Comparison of ENCODE assay signal across 21 cellular contexts in genomic region chr15:62121273-62122015, GRCh38. TPM values are rescaled to one million over a fixed set of nuclear protein-coding genes. Genes with fewer than 3 reads are reported as not detected.
DNase-seq lines count a peak whose midpoint lies in the region; ATAC-seq and TF ChIP-seq lines count a peak whose summit lies in the region.
"Had no signal": no experiment of that assay in that cellular context is flagged by ENCODE, and none has a peak within 500 bp of the region (broad histone marks: within the 10 kb centered on the region; RNA-seq: fewer than 3 reads in every experiment).

No MANE protein-coding gene starts in this region.

- H3K27me3 Mint-ChIP-seq in activated CD8-positive, alpha-beta T cell treated with anti-CD3 and anti-CD28 coated beads for 36 hours: no peaks in the 10 kb centered on the region
- H3K27me3 Mint-ChIP-seq in activated CD8-positive, alpha-beta T cell treated with anti-CD3 and anti-CD28 coated beads, Interleukin-2, amount 10 ng/mL, durations not matched to agents 7 days and 5 days (ENCODE audit: low read depth): no peaks in the 10 kb centered on the region
- H3K27me3 Mint-ChIP-seq in Calu3 (ENCODE audit: unreplicated experiment) (no peaks in the 10 kb centered on the region), progenitor cell of endocrine pancreas (no peaks in the 10 kb centered on the region)
- H3K27me3 Mint-ChIP-seq in activated T-helper 17 cell treated with anti-CD3 and anti-CD28 coated beads, Interleukin-2, amount 50 U/mL, for 72 hours: no peaks in the 10 kb centered on the region
- H3K27me3 Mint-ChIP-seq: type B pancreatic cell had no signal

- DNase-seq in activated CD8-positive, alpha-beta T cell treated with anti-CD3 and anti-CD28 coated beads for 36 hours: peak; percentile 28
- no peak for DNase-seq in activated CD8-positive, alpha-beta T cell treated with anti-CD3 and anti-CD28 coated beads, Interleukin-2, amount 10 ng/mL, durations not matched to agents 7 days and 5 days
- DNase-seq in Calu3 (no peak), progenitor cell of endocrine pancreas (ENCODE audit: low spot score, unreplicated experiment) (no peak), NCI-H510A (lab: John Stamatoyannopoulos, UW) (no peak), inferior parietal cortex (ENCODE audit: extremely low spot score) (no peak)
- DNase-seq: activated CD4-positive, alpha-beta T cell treated with anti-CD3 and anti-CD28 coated beads, Interleukin-2, amount 50 U/mL, for 48 hours; activated naive CD4-positive, alpha-beta T cell treated with anti-CD3 and anti-CD28 coated beads, Interleukin-2, amount 50 U/mL, for 16 hours; Caco-2; glutamatergic neuron; kidney glomerular epithelial cell; NCI-H1694 treated with DMSO at 0.1 percent for 48 hours; NCI-H748 treated with DMSO at 0.1 percent for 48 hours; T-helper 9 cell had no signal

- CTCF ChIA-PET in activated CD8-positive, alpha-beta T cell treated with anti-CD3 and anti-CD28 coated beads for 36 hours (lab: Charles Lee): no interaction called here
- CTCF ChIA-PET in activated CD8-positive, alpha-beta T cell treated with anti-CD3 and anti-CD28 coated beads, Interleukin-2, amount 10 ng/mL, durations not matched to agents 7 days and 5 days (lab: Charles Lee): no interaction called here
- CTCF ChIA-PET in Calu3 (lab: Charles Lee): no interaction called here

- no peak overlapping the region for H3K4me3 Mint-ChIP-seq in activated CD8-positive, alpha-beta T cell treated with anti-CD3 and anti-CD28 coated beads for 36 hours
- no peak overlapping the region for H3K4me3 Mint-ChIP-seq in activated CD8-positive, alpha-beta T cell treated with anti-CD3 and anti-CD28 coated beads, Interleukin-2, amount 10 ng/mL, durations not matched to agents 7 days and 5 days
- H3K4me3 Mint-ChIP-seq in Calu3 (ENCODE audit: low read depth, unreplicated experiment) (no peak overlapping the region), progenitor cell of endocrine pancreas (ENCODE audit: low read depth) (no peak overlapping the region)
- peak overlapping the region; percentile 93 for H3K4me3 Mint-ChIP-seq in activated T-helper 17 cell treated with anti-CD3 and anti-CD28 coated beads, Interleukin-2, amount 50 U/mL, for 72 hours
- H3K4me3 Mint-ChIP-seq: type B pancreatic cell had no signal

- POLR2A ChIA-PET in activated CD8-positive, alpha-beta T cell treated with anti-CD3 and anti-CD28 coated beads for 36 hours (lab: Charles Lee): interaction anchor here (0.6 kb wide), 1 partner anchor 10 kb away, joined by 3 read pairs; no protein-coding TSS in a partner anchor
- POLR2A ChIA-PET in activated CD8-positive, alpha-beta T cell treated with anti-CD3 and anti-CD28 coated beads, Interleukin-2, amount 10 ng/mL, durations not matched to agents 7 days and 5 days (lab: Charles Lee): no interaction called here

- H3K9me3 Mint-ChIP-seq in activated CD8-positive, alpha-beta T cell treated with anti-CD3 and anti-CD28 coated beads for 36 hours: peaks cover 2% of the 10 kb centered on the region
- no peaks in the 10 kb centered on the region for H3K9me3 Mint-ChIP-seq in activated CD8-positive, alpha-beta T cell treated with anti-CD3 and anti-CD28 coated beads, Interleukin-2, amount 10 ng/mL, durations not matched to agents 7 days and 5 days (ENCODE audit: insufficient read depth)
- H3K9me3 Mint-ChIP-seq in Calu3 (ENCODE audit: low read depth, unreplicated experiment): peaks cover 2% of the 10 kb centered on the region
- H3K9me3 Mint-ChIP-seq in activated T-helper 17 cell treated with anti-CD3 and anti-CD28 coated beads, Interleukin-2, amount 50 U/mL, for 72 hours: peaks cover 3% of the 10 kb centered on the region
- H3K9me3 Mint-ChIP-seq in progenitor cell of endocrine pancreas (ENCODE audit: low read depth): peaks cover 5% of the 10 kb centered on the region
- H3K9me3 Mint-ChIP-seq: type B pancreatic cell had no signal

- ATAC-seq in activated CD8-positive, alpha-beta T cell treated with anti-CD3 and anti-CD28 coated beads for 36 hours: no peak
- no peak for ATAC-seq in activated CD8-positive, alpha-beta T cell treated with anti-CD3 and anti-CD28 coated beads, Interleukin-2, amount 10 ng/mL, durations not matched to agents 7 days and 5 days
- ATAC-seq in activated T-helper 17 cell treated with anti-CD3 and anti-CD28 coated beads, Interleukin-2, amount 50 U/mL, for 72 hours (replicated peaks): peak; percentile 5
- ATAC-seq in GM19351 (IDR thresholded peaks at IDR 0.05; ENCODE audit: unreplicated experiment): no peak
- ATAC-seq: HCT116, sciatic nerve had no signal

- peak overlapping the region; percentile 71 for H3K27ac Mint-ChIP-seq in activated CD8-positive, alpha-beta T cell treated with anti-CD3 and anti-CD28 coated beads for 36 hours
- no peak overlapping the region for H3K27ac Mint-ChIP-seq in activated CD8-positive, alpha-beta T cell treated with anti-CD3 and anti-CD28 coated beads, Interleukin-2, amount 10 ng/mL, durations not matched to agents 7 days and 5 days
- H3K27ac Mint-ChIP-seq in Calu3 (ENCODE audit: unreplicated experiment) (peak overlapping the region; percentile 69), progenitor cell of endocrine pancreas (peak overlapping the region; percentile 28)
- peak overlapping the region; percentile 99 for H3K27ac Mint-ChIP-seq in activated T-helper 17 cell treated with anti-CD3 and anti-CD28 coated beads, Interleukin-2, amount 50 U/mL, for 72 hours
- H3K27ac Mint-ChIP-seq: type B pancreatic cell had no signal

- no peak for TF ChIP-seq CTCF in activated CD8-positive, alpha-beta T cell treated with anti-CD3 and anti-CD28 coated beads for 36 hours (IDR thresholded peaks at IDR 0.05)
- TF ChIP-seq CTCF in Calu3 (IDR thresholded peaks at IDR 0.05; ENCODE audit: unreplicated experiment) (no peak), progenitor cell of endocrine pancreas (IDR thresholded peaks at IDR 0.05; ENCODE audit: unreplicated experiment) (no peak)

- no peaks in the 10 kb centered on the region for H3K36me3 Mint-ChIP-seq in activated CD8-positive, alpha-beta T cell treated with anti-CD3 and anti-CD28 coated beads for 36 hours (ENCODE audit: low read depth)
- H3K36me3 Mint-ChIP-seq in activated CD8-positive, alpha-beta T cell treated with anti-CD3 and anti-CD28 coated beads, Interleukin-2, amount 10 ng/mL, durations not matched to agents 7 days and 5 days (ENCODE audit: low read depth): no peaks in the 10 kb centered on the region
- peaks cover 5% of the 10 kb centered on the region for H3K36me3 Mint-ChIP-seq in Calu3 (ENCODE audit: insufficient read depth, unreplicated experiment)
- peaks cover 4% of the 10 kb centered on the region for H3K36me3 Mint-ChIP-seq in activated T-helper 17 cell treated with anti-CD3 and anti-CD28 coated beads, Interleukin-2, amount 50 U/mL, for 72 hours (ENCODE audit: low read depth)
- no peaks in the 10 kb centered on the region for H3K36me3 Mint-ChIP-seq in progenitor cell of endocrine pancreas (ENCODE audit: insufficient read depth)
- H3K36me3 Mint-ChIP-seq: type B pancreatic cell had no signal

- H3K4me1 Mint-ChIP-seq in activated CD8-positive, alpha-beta T cell treated with anti-CD3 and anti-CD28 coated beads for 36 hours (ENCODE audit: low read depth): peaks cover 58% of the 10 kb centered on the region
- peaks cover 46% of the 10 kb centered on the region for H3K4me1 Mint-ChIP-seq in activated CD8-positive, alpha-beta T cell treated with anti-CD3 and anti-CD28 coated beads, Interleukin-2, amount 10 ng/mL, durations not matched to agents 7 days and 5 days (ENCODE audit: low read depth)
- H3K4me1 Mint-ChIP-seq in Calu3 (ENCODE audit: low read depth, unreplicated experiment): peaks cover 83% of the 10 kb centered on the region
- H3K4me1 Mint-ChIP-seq in activated T-helper 17 cell treated with anti-CD3 and anti-CD28 coated beads, Interleukin-2, amount 50 U/mL, for 72 hours: peaks cover 73% of the 10 kb centered on the region
- H3K4me1 Mint-ChIP-seq in progenitor cell of endocrine pancreas (ENCODE audit: low read depth): peaks cover 17% of the 10 kb centered on the region

- intact Hi-C loops in activated CD8-positive, alpha-beta T cell treated with anti-CD3 and anti-CD28 coated beads for 36 hours (cut with micrococcal nuclease): no loop called here
- intact Hi-C loops in Calu3 (cut with micrococcal nuclease; ENCODE audit: unreplicated experiment): loop anchor here (5.0 kb wide), 1 partner anchor 86 kb away; no protein-coding TSS in a partner anchor

- no TSS peak for BruUV-seq in Calu3 (replicated peaks; lab: Mats Ljungman, UMichigan)

RNA-seq across cellular contexts. Expression of gene C2CD4B, which starts 43.6 kb away (rescaled TPM):
- total RNA-seq in activated CD8-positive, alpha-beta T cell treated with anti-CD3 and anti-CD28 coated beads for 36 hours: under 1 TPM; 0.38 to 0.43 TPM
- total RNA-seq in activated CD8-positive, alpha-beta T cell treated with anti-CD3 and anti-CD28 coated beads, Interleukin-2, amount 10 ng/mL, durations not matched to agents 7 days and 5 days: not detected
- total RNA-seq in Calu3 (2022): 18.8 and 29.9 TPM in 2 replicates
- 1 to 10 TPM in 1 of 2 donors, under 1 TPM in 1; 0.76 to 1.5 TPM for total RNA-seq in activated T-helper 17 cell treated with anti-CD3 and anti-CD28 coated beads, Interleukin-2, amount 50 U/mL, for 72 hours
- 0.53 and 0.69 TPM in 2 replicates for total RNA-seq in progenitor cell of endocrine pancreas
- total RNA-seq: LHCN-M2 had no signal

RNA-seq across cellular contexts. Expression of gene C2CD4A, which starts 54.7 kb away (rescaled TPM):
- 1 to 10 TPM in 1 of 2 experiments, under 1 TPM in 1; 0.67 to 1.0 TPM for total RNA-seq in activated CD8-positive, alpha-beta T cell treated with anti-CD3 and anti-CD28 coated beads for 36 hours
- not detected for total RNA-seq in activated CD8-positive, alpha-beta T cell treated with anti-CD3 and anti-CD28 coated beads, Interleukin-2, amount 10 ng/mL, durations not matched to agents 7 days and 5 days
- 17.1 and 17.6 TPM in 2 replicates for total RNA-seq in Calu3 (2022)
- 1 to 10 TPM; 1.3 to 5.8 TPM for total RNA-seq in activated T-helper 17 cell treated with anti-CD3 and anti-CD28 coated beads, Interleukin-2, amount 50 U/mL, for 72 hours
- 0.17 and 0.20 TPM in 2 replicates for total RNA-seq in progenitor cell of endocrine pancreas
- total RNA-seq: ascending aorta, LHCN-M2, sciatic nerve had no signal
